Comparison of ENCODE assay signal across 7 cellular contexts in the genomic region with DNA sequence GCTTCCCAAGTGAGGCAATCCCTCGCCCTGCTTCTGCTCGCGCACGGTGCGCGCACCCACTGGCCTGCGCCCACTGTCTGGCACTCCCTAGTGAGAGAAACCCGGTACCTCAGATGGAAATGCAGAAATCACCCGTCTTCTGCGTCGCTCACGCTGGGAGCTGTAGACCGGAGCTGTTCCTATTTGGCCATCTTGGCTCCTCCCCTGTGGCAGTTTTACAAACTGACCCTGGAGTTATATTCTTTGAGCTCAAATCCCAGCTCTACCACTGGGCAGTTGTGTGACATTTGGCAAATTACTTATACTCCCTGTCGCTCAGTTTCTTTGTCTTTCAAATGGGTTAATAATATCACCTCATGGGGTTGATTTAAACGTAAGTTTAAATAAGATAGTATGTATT.
DNase-seq lines count a peak whose midpoint lies in the region; ATAC-seq, FAIRE-seq and TF ChIP-seq lines count a peak whose summit lies in the region.
"Not testable (repeated sequence)": the region's sequence is repeated elsewhere in the genome, so short reads cannot be mapped to it uniquely, and the experiment has no call there.

No MANE protein-coding gene starts in this region.

- H3K36me3 ChIP-seq in K562 (ENCODE audit: control insufficient read depth, insufficient read depth, low read length): not testable (repeated sequence)

- CTCF ChIA-PET in RWPE1 (lab: Yijun Ruan, JAX); K562 (lab: Yijun Ruan, JAX; ENCODE audit: low intra/inter-chr PET ratio): not testable (repeated sequence)

- POLR2A ChIA-PET in RWPE1 (lab: Yijun Ruan, JAX; ENCODE audit: low non-redundant PET): not testable (repeated sequence)
- POLR2A ChIA-PET in K562 (lab: Yijun Ruan, JAX): interaction anchor here (0.7 to 1.0 kb wide), 2 partner anchors 21 to 277 kb away, joined by 3 to 4 read pairs; no protein-coding TSS in a partner anchor

- H3K9me3 ChIP-seq in K562 (replicated peaks; ENCODE audit: control insufficient read depth, insufficient read depth, low read depth, low read length): not testable (repeated sequence)

- not testable (repeated sequence) for H3K4me1 ChIP-seq in K562 (replicated peaks in 1 of 2; ENCODE audit: control insufficient read depth in 2 of 2, insufficient read depth in 2 of 2, low read length in 2 of 2)

- TF ChIP-seq RAD21 in K562 (CRISPR knock-in tag; conservative IDR thresholded peaks at IDR 0.05 in 1 of 2, IDR thresholded peaks at IDR 0.05 in 1 of 2): not testable (repeated sequence)

- WGBS in K562 (ENCODE audit: insufficient coverage, low coverage, missing lambda C conversion rate): 6% methylated on average over 6 of the region's 15 CpGs

- TF ChIP-seq POLR2A in K562 (conservative IDR thresholded peaks at IDR 0.05): not testable (repeated sequence)

- intact Hi-C loops in K562 (cut with micrococcal nuclease): not testable (repeated sequence)

- H3K9me3 Mint-ChIP-seq in nephron: not testable (repeated sequence)

- not testable (repeated sequence) for H3K9me1 ChIP-seq in K562 (ENCODE audit: control insufficient read depth, insufficient read depth, low read length)

- peak overlapping the region; percentile 63 for H3K4me2 ChIP-seq in K562 (ENCODE audit: insufficient read depth, low read length)

- H3K27ac Mint-ChIP-seq in nephron: peak overlapping the region in 1 of 3 experiments; percentile 25

- TF ChIP-seq CTCF in RWPE1 (conservative IDR thresholded peaks at IDR 0.05; ENCODE audit: low read depth); K562 (IDR thresholded peaks at IDR 0.05 in 2 of 3, conservative IDR thresholded peaks at IDR 0.05 in 1 of 3; ENCODE audit: insufficient read depth in 2 of 3, low read depth in 1 of 3, low read length in 3 of 3); fibroblast of the aortic adventitia (IDR thresholded peaks at IDR 0.05; ENCODE audit: insufficient read depth, low read length); nephron (IDR thresholded peaks at IDR 0.05; ENCODE audit: unreplicated experiment in 3 of 3): not testable (repeated sequence)

- TSS peak; percentile 73 for BruUV-seq in K562 (replicated peaks; lab: Mats Ljungman, UMichigan)

- TF ChIP-seq EP300 in K562 (IDR thresholded peaks at IDR 0.05; ENCODE audit: low read length): not testable (repeated sequence)

- H3K27me3 ChIP-seq in K562 (ENCODE audit: control insufficient read depth in 2 of 2, insufficient read depth in 2 of 2, low read length in 2 of 2): not testable (repeated sequence)

- in situ Hi-C loops in K562 (cut with MboI): not testable (repeated sequence)

- H3K4me3 ChIP-seq in K562 (0 out of 2 replicates have a peak overlapping the region, but pooled peaks have one; percentile 1), fibroblast of the aortic adventitia (ENCODE audit: low read depth, low read length) (peak overlapping the region; percentile 31)

- not testable (repeated sequence) for H4K20me1 ChIP-seq in K562 (replicated peaks; ENCODE audit: control insufficient read depth, insufficient read depth, low read length)

- not testable (repeated sequence) for H3K79me2 ChIP-seq in K562 (ENCODE audit: control insufficient read depth, insufficient read depth, low read length)

- DNase-seq in ELF-1 (ENCODE audit: low read depth, low spot score) (peak; percentile 16), NCI-H146 treated with DMSO at 0.1 percent for 48 hours (lab: John Stamatoyannopoulos, UW; ENCODE audit: unreplicated experiment) (peak; percentile 7), K562 (ENCODE audit: extremely low read depth in 1 of 4, low spot score in 3 of 4) (peak; percentile 10 to 43 (median 16))
- DNase-seq in RWPE1 (ENCODE audit: low spot score); fibroblast of the aortic adventitia (ENCODE audit: low read depth): not testable (repeated sequence)

- H2AFZ ChIP-seq in K562 (ENCODE audit: low read depth, low read length): peak overlapping the region; percentile 91

- H3K4me1 Mint-ChIP-seq in nephron: not testable (repeated sequence)

- H3K36me3 Mint-ChIP-seq in nephron (ENCODE audit: low read depth): not testable (repeated sequence)

- not testable (repeated sequence) for H3K27me3 Mint-ChIP-seq in nephron (ENCODE audit: low read depth)

- peak overlapping the region in 2 of 3 experiments; percentile 25 to 50 for H3K4me3 Mint-ChIP-seq in nephron

- FAIRE-seq in K562 (lab: Jason Lieb, UNC): not testable (repeated sequence)

- ATAC-seq in HG02885 (IDR thresholded peaks at IDR 0.05; ENCODE audit: poor library complexity, unreplicated experiment) (peak; percentile 25), K562 (peak; percentile 89)

- H3K9ac ChIP-seq in K562 (ENCODE audit: insufficient read depth in 1 of 2, low read depth in 2 of 2, low read length in 2 of 2): peak overlapping the region in 1 of 2 experiments; percentile 57; a peak in 2 of 4 replicates

- H3K27ac ChIP-seq in RWPE1 (peak overlapping the region; percentile 66), K562 (ENCODE audit: extremely low read depth, low read depth, low read length) (0 out of 3 replicates have a peak overlapping the region, but pooled peaks have one; percentile 5)

TF ChIP-seq in K562, 482 proteins besides CTCF, POLR2A, EP300 and RAD21 (continues in another document):
- peak in 2 of 3 experiments; percentile 19 to 62 for TF ChIP-seq YY1 (IDR thresholded peaks at IDR 0.05; ENCODE audit: borderline replicate concordance in 1 of 3, control insufficient read depth in 1 of 3, extremely low read depth in 1 of 3, insufficient read depth in 3 of 3, insufficient read length in 1 of 3, insufficient replicate concordance in 2 of 3, low read depth in 1 of 3, low read length in 2 of 3)
- TF ChIP-seq, protein P1, sequence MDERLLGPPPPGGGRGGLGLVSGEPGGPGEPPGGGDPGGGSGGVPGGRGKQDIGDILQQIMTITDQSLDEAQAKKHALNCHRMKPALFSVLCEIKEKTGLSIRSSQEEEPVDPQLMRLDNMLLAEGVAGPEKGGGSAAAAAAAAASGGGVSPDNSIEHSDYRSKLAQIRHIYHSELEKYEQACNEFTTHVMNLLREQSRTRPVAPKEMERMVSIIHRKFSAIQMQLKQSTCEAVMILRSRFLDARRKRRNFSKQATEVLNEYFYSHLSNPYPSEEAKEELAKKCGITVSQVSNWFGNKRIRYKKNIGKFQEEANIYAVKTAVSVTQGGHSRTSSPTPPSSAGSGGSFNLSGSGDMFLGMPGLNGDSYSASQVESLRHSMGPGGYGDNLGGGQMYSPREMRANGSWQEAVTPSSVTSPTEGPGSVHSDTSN (CRISPR knock-in tag; IDR thresholded peaks at IDR 0.05; ENCODE audit: low read depth): not testable (repeated sequence)
- TF ChIP-seq, protein P1 (tag; conservative IDR thresholded peaks at IDR 0.05; ENCODE audit: low read depth): peak; percentile 17; the same call in 1 of the 2 replicates
- TF ChIP-seq TAF9B (IDR thresholded peaks at IDR 0.05; ENCODE audit: partially characterized antibody): peak; percentile 26
- TF ChIP-seq L3MBTL2 (IDR thresholded peaks at IDR 0.05): peak; percentile 65
- TF ChIP-seq TAF7 (tag; IDR thresholded peaks at IDR 0.05): peak; percentile 37; the same call in 1 of the 2 replicates
- TF ChIP-seq NRF1 (conservative IDR thresholded peaks at IDR 0.05 in 1 of 2, IDR thresholded peaks at IDR 0.05 in 1 of 2): peak; percentile 46 to 59
- peak; percentile 71; the same call in 1 of the 2 replicates for TF ChIP-seq NFRKB (IDR thresholded peaks at IDR 0.05; ENCODE audit: low read depth)
